In the genomic region with DNA sequence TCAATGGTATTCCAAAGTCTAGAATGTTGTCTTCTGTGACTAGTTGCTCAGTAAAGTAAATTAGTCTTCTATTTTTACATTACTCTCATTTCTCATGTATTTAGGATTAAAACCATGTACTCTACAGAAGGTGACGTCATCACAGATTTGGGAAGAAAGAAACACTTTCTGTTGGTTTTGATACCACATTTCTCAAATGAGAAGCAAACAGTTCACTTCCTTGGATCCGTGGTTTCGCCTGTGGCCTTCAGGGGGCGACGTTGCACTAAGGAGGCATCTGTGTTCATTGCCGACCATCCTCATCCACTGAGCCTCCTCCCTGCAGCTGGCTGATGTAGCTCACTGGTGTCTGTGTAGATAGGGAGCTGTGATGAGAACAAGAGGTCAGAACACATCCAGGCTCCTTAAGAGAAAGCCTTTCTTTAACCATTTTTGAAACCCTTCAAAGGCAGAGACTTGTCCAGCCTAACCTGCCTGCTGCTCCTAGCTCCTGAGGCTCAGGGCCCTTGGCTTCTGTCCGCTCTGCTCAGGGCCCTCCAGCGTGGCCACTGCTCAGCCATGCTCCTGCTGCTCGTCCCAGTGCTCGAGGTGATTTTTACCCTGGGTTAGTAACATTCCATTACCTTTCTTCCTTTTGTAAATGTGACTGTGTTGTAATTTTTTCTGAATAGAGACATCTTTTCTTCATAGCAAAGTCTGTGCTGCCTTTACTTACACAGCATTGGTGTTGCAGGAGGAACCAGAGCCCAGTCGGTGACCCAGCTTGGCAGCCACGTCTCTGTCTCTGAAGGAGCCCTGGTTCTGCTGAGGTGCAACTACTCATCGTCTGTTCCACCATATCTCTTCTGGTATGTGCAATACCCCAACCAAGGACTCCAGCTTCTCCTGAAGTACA, we compare ENCODE assay signal across 9 cellular contexts.
A peak's percentile ranks its signal among the peaks of the same experiment; 100 is the strongest.
DNase-seq lines count a peak whose midpoint lies in the region; ATAC-seq and TF ChIP-seq lines count a peak whose summit lies in the region.
"Had no signal": no experiment of that assay in that cellular context is flagged by ENCODE, and none has a peak within 500 bp of the region (broad histone marks: within the 10 kb centered on the region; RNA-seq: fewer than 3 reads in every experiment).

No MANE protein-coding gene starts in this region.

- H3K4me1 ChIP-seq in foreskin keratinocyte = no peaks in the 10 kb centered on the region

- ATAC-seq in foreskin keratinocyte (peak; percentile 27), HG02588 (IDR thresholded peaks at IDR 0.05; ENCODE audit: unreplicated experiment) (no peak)

- DNase-seq in activated gamma-delta T cell treated with Interleukin-2 at 50 U/mL for 16 hours (peak; percentile 40), activated gamma-delta T cell (lab: John Stamatoyannopoulos, UW) (no peak), foreskin keratinocyte (no peak), NCI-H526 (lab: John Stamatoyannopoulos, UW) (no peak), SW480 (ENCODE audit: low spot score) (no peak)
- DNase-seq in activated CD8-positive, alpha-beta memory T cell treated with anti-CD3 and anti-CD28 coated beads for 24 hours = peak; percentile 67
- peak; percentile 23 to 26 for DNase-seq in stimulated activated CD8-positive, alpha-beta memory T cell treated with anti-CD3 and anti-CD28 coated beads, Interleukin-7, amount 100 ng/mL, for 4 hours (ENCODE audit: low read depth in 2 of 2)

- no peaks in the 10 kb centered on the region for H3K27me3 ChIP-seq in foreskin keratinocyte
- H3K27me3 ChIP-seq: BLaER1 treated with 17β-estradiol and CSF1 and Interleukin-3, amounts not matched to agents 10 nM and 100 nM had no signal

- no peak overlapping the region for H3K27ac ChIP-seq in foreskin keratinocyte
- H3K27ac ChIP-seq: BLaER1 treated with 17β-estradiol and CSF1 and Interleukin-3, amounts not matched to agents 10 nM and 100 nM had no signal

- TF ChIP-seq CTCF in foreskin keratinocyte (conservative IDR thresholded peaks at IDR 0.05) = peak; percentile 22

Comparison
In these comparisons a context has a peak if more than half of its experiments do, and no peak if none do; other contexts are left out.
1. DNase-seq: peak in activated gamma-delta T cell treated with Interleukin-2 at 50 U/mL for 16 hours (single experiment), activated CD8-positive, alpha-beta memory T cell treated with anti-CD3 and anti-CD28 coated beads for 24 hours (single experiment) and stimulated activated CD8-positive, alpha-beta memory T cell treated with anti-CD3 and anti-CD28 coated beads, Interleukin-7, amount 100 ng/mL, for 4 hours (2 of 2); none in activated gamma-delta T cell (single experiment), foreskin keratinocyte (0 of 2), NCI-H526 (0 of 2) and SW480 (single experiment).